ENCODE assay signal across 10 cellular contexts in genomic region chr17:40750391-40750790, GRCh38. TPM values are rescaled to one million over a fixed set of nuclear protein-coding genes. Genes with fewer than 3 reads are reported as not detected.
"Had no signal": no experiment of that assay in that cellular context is flagged by ENCODE, and none has a peak within 500 bp of the region (broad histone marks: within the 10 kb centered on the region; RNA-seq: fewer than 3 reads in every experiment).

No MANE protein-coding gene starts in this region.

- H3K36me3 Mint-ChIP-seq: IgD-negative memory B cell had no signal

- FAIRE-seq: HepG2 had no signal

- H3K4me3 Mint-ChIP-seq: H9, IgD-negative memory B cell had no signal

- H2AFZ ChIP-seq: GM23248 had no signal

- H3K27ac Mint-ChIP-seq: H9, IgD-negative memory B cell had no signal

- DNase-seq: GM23248, GOT3, H9, HCEC 1CT, KG1 had no signal

- ATAC-seq: HepG2 had no signal

- H3K27ac ChIP-seq: GM23248, HL-60 had no signal

- H3K4me3 ChIP-seq: GM23248 had no signal

- H3K9ac ChIP-seq: GM23248 had no signal

- H3K4me1 Mint-ChIP-seq: H9, IgD-negative memory B cell had no signal

RNA-seq across cellular contexts. Expression of gene KRT25, which starts 4.7 kb away (rescaled TPM):
- total RNA-seq: GM23248, H4, H9, HepG2, HT1080 had no signal
- polyA plus RNA-seq: GM23248, HepG2, IgD-negative memory B cell had no signal

RNA-seq across cellular contexts. Expression of gene KRT26, which starts 21.6 kb away (rescaled TPM):
- total RNA-seq: GM23248, H4, H9, HepG2, HT1080 had no signal
- polyA plus RNA-seq: GM23248, HepG2, IgD-negative memory B cell had no signal

RNA-seq across cellular contexts. Expression of gene KRT27, which starts 32.0 kb away (rescaled TPM):
- total RNA-seq: GM23248, H4, H9, HepG2, HT1080 had no signal
- polyA plus RNA-seq: GM23248, HepG2, IgD-negative memory B cell had no signal

RNA-seq across cellular contexts. Expression of gene KRT24, which starts 46.8 kb away (rescaled TPM):
- total RNA-seq: GM23248, H4, H9, HepG2, HT1080 had no signal
- polyA plus RNA-seq: GM23248, HepG2, IgD-negative memory B cell had no signal

RNA-seq across cellular contexts. Expression of gene KRT28, which starts 49.4 kb away (rescaled TPM):
- total RNA-seq: GM23248, H4, H9, HepG2, HT1080 had no signal
- polyA plus RNA-seq: GM23248, HepG2, IgD-negative memory B cell had no signal
